31 cellular contexts compared by ENCODE assay signal in the genomic region with DNA sequence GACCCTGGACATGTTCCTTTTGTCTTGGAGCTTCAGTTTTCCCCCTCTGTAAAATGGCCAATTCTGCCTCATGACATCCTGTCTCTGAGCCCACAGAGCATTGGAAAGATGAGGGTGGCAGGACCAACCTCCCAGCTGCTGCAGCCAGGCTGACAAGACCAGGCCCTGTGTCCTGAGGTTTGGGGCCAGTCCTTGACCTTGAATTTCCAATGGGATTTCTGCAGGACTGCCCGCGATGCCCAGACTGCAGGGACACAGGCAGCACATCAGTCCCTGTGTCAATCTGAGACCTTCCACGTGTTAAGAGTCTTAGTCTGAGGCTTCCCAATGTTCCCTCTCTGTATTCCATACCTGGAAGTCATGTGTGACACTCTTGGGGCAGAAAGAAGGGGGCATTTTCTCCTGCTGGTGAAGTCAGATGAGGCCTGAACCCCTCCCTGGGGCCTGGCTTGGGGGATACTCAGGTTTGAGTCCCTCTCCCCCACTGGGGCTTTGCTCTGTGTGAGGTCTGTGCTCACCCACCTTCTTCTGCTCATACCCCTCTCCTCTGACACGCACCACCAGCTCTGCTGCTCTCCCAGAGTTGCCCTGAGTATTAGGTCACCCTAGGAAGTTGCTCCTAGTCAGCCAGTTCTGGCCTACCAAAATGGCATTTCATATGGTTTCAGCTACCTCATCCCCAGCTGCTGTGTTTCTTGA.
"Had no signal": no experiment of that assay in that cellular context is flagged by ENCODE, and none has a peak within 500 bp of the region (broad histone marks: within the 10 kb centered on the region; RNA-seq: fewer than 3 reads in every experiment).

No MANE protein-coding gene starts in this region.

- H3K27ac ChIP-seq: breast epithelium, SK-N-MC had no signal

- H3K36me3 Mint-ChIP-seq: activated naive CD4-positive, alpha-beta T cell treated with anti-CD3 and anti-CD28 coated beads, Interleukin-2, amount 50 U/mL, for 24 hours; T-cell had no signal

- H3K4me3 Mint-ChIP-seq: activated B cell treated with CpG ODN at 0.5 μM for 24 hours; activated CD4-positive, alpha-beta T cell treated with anti-CD3 and anti-CD28 coated beads for 36 hours; activated CD8-positive, alpha-beta T cell treated with anti-CD3 and anti-CD28 coated beads for 36 hours; activated naive CD4-positive, alpha-beta T cell treated with anti-CD3 and anti-CD28 coated beads, Interleukin-2, amount 50 U/mL, for 24 hours; activated T-cell treated with anti-CD3 and anti-CD28 coated beads, Interleukin-2, amount 50 U/mL, for 24 hours; activated T-helper 1 cell treated with anti-CD3 and anti-CD28 coated beads, Interleukin-12 subunit alpha, Interleukin-12 subunit beta, Interleukin-2, Interleukin-4 antibody, amounts not matched to agents 30 ng/mL and 10 ng/mL and 1 ng/mL, durations not matched to agents 14 hours and 24 hours and 36 hours; T-cell had no signal

- DNase-seq: activated B cell treated with CpG ODN at 0.5 μM for 24 hours; activated CD4-positive, alpha-beta T cell treated with anti-CD3 and anti-CD28 coated beads for 36 hours; activated CD8-positive, alpha-beta T cell treated with anti-CD3 and anti-CD28 coated beads for 36 hours; activated effector memory CD4-positive, alpha-beta T cell treated with Interleukin-2 at 50 U/mL for 16 hours; activated naive CD4-positive, alpha-beta T cell; activated T-cell treated with anti-CD3 and anti-CD28 coated beads, Interleukin-2, amount 50 U/mL, for 24 hours; aorta; caudate nucleus; MG63; MV-4-11; NCI-H1092 treated with DMSO at 0.1 percent for 48 hours; NCI-H1417 treated with DMSO at 0.1 percent for 48 hours; NCI-H1694; NCI-H2029; NCI-H2107; NCI-H2171 treated with DMSO at 0.1 percent for 48 hours; NCI-H226; NCI-H526; NCI-H774; NK-92 treated with Interleukin-12 subunit alpha and Interleukin-12 subunit beta, amount 100 ng/mL, for 24 hours; OCI-M1; RPMI8226; T-cell; T-helper 2 cell; T1000 had no signal

- H3K4me3 ChIP-seq: breast epithelium, MG63, SK-N-MC had no signal

- H3K4me1 ChIP-seq: breast epithelium had no signal

- H3K4me1 Mint-ChIP-seq: activated B cell treated with CpG ODN at 0.5 μM for 24 hours; activated naive CD4-positive, alpha-beta T cell treated with anti-CD3 and anti-CD28 coated beads, Interleukin-2, amount 50 U/mL, for 24 hours had no signal

- ATAC-seq: activated CD4-positive, alpha-beta T cell treated with anti-CD3 and anti-CD28 coated beads for 36 hours; activated CD8-positive, alpha-beta T cell treated with anti-CD3 and anti-CD28 coated beads for 36 hours; Panc1; Right ventricle myocardium inferior; T-cell had no signal

- H3K27me3 Mint-ChIP-seq: activated B cell treated with CpG ODN at 0.5 μM for 24 hours; activated CD4-positive, alpha-beta T cell treated with anti-CD3 and anti-CD28 coated beads for 36 hours; activated CD8-positive, alpha-beta T cell treated with anti-CD3 and anti-CD28 coated beads for 36 hours; activated T-cell treated with anti-CD3 and anti-CD28 coated beads, Interleukin-2, amount 50 U/mL, for 24 hours; T-cell had no signal

- H3K9me3 Mint-ChIP-seq: activated CD8-positive, alpha-beta T cell treated with anti-CD3 and anti-CD28 coated beads for 36 hours; activated naive CD4-positive, alpha-beta T cell treated with anti-CD3 and anti-CD28 coated beads, Interleukin-2, amount 50 U/mL, for 24 hours; activated T-cell treated with anti-CD3 and anti-CD28 coated beads, Interleukin-2, amount 50 U/mL, for 24 hours; activated T-helper 1 cell treated with anti-CD3 and anti-CD28 coated beads, Interleukin-12 subunit alpha, Interleukin-12 subunit beta, Interleukin-2, Interleukin-4 antibody, amounts not matched to agents 30 ng/mL and 10 ng/mL and 1 ng/mL, durations not matched to agents 14 hours and 24 hours and 36 hours had no signal

- H3K36me3 ChIP-seq: breast epithelium, MG63 had no signal

- H3K9me3 ChIP-seq: breast epithelium, MG63 had no signal

- H3K27ac Mint-ChIP-seq: activated B cell treated with CpG ODN at 0.5 μM for 24 hours; activated CD4-positive, alpha-beta T cell treated with anti-CD3 and anti-CD28 coated beads for 36 hours; activated CD8-positive, alpha-beta T cell treated with anti-CD3 and anti-CD28 coated beads for 36 hours; activated naive CD4-positive, alpha-beta T cell treated with anti-CD3 and anti-CD28 coated beads, Interleukin-2, amount 50 U/mL, for 24 hours; activated T-cell treated with anti-CD3 and anti-CD28 coated beads, Interleukin-2, amount 50 U/mL, for 24 hours; activated T-helper 1 cell treated with anti-CD3 and anti-CD28 coated beads, Interleukin-12 subunit alpha, Interleukin-12 subunit beta, Interleukin-2, Interleukin-4 antibody, amounts not matched to agents 30 ng/mL and 10 ng/mL and 1 ng/mL, durations not matched to agents 14 hours and 24 hours and 36 hours; T-cell had no signal

- H3K27me3 ChIP-seq: breast epithelium, MG63 had no signal
